Comparison of ENCODE assay signal across 19 cellular contexts in genomic region chr1:219699870-219700269, GRCh38.
DNase-seq lines count a peak whose midpoint lies in the region; ATAC-seq and TF ChIP-seq lines count a peak whose summit lies in the region.
"Had no signal": no experiment of that assay in that cellular context is flagged by ENCODE, and none has a peak within 500 bp of the region (broad histone marks: within the 10 kb centered on the region; RNA-seq: fewer than 3 reads in every experiment).

No MANE protein-coding gene starts in this region.

- CTCF ChIA-PET in CD8-positive, alpha-beta T cell (lab: Charles Lee): no interaction called here

- ATAC-seq in RWPE2 (ENCODE audit: low read depth): peak; percentile 38; the same call in 1 of the 3 replicates
- ATAC-seq in CD8-positive, alpha-beta T cell: no peak
- ATAC-seq: right lobe of liver had no signal

- no peak overlapping the region for H2AFZ ChIP-seq in fibroblast of lung (ENCODE audit: low read length)

- H3K36me3 Mint-ChIP-seq in CD8-positive, alpha-beta T cell: no peaks in the 10 kb centered on the region
- H3K36me3 Mint-ChIP-seq: brain had no signal

- intact Hi-C loops in CD8-positive, alpha-beta T cell (cut with DNase I, micrococcal nuclease): no loop called here
- intact Hi-C loops in posterior cingulate gyrus (cut with DNase I): no loop called here

- H3K27me3 ChIP-seq in RWPE2 (ENCODE audit: insufficient read depth, poor library complexity, severe bottlenecking) (no peaks in the 10 kb centered on the region), fibroblast of lung (ENCODE audit: control insufficient read depth, insufficient read depth, low read length) (no peaks in the 10 kb centered on the region)
- H3K27me3 ChIP-seq in CD8-positive, alpha-beta T cell (ENCODE audit: insufficient read depth, low read length): no peaks in the 10 kb centered on the region
- H3K27me3 ChIP-seq: right lobe of liver had no signal

- peak; percentile 9 for DNase-seq in DMS 273 (lab: John Stamatoyannopoulos, UW; ENCODE audit: unreplicated experiment)
- DNase-seq in DMS 273 treated with DMSO at 0.1 percent for 48 hours (lab: John Stamatoyannopoulos, UW): no peak
- DNase-seq in RWPE2 (ENCODE audit: low spot score): no peak
- peak; percentile 50 to 97 for DNase-seq in fibroblast of lung (ENCODE audit: low read depth in 2 of 2)
- peak; percentile 37 for DNase-seq in renal cortical epithelial cell (ENCODE audit: low read depth)
- no peak for DNase-seq in CD8-positive, alpha-beta T cell
- DNase-seq in posterior cingulate gyrus: no peak
- DNase-seq in anterior cingulate cortex (lab: John Stamatoyannopoulos, UW): no peak
- DNase-seq: activated effector memory CD4-positive, alpha-beta T cell treated with Interleukin-2 at 50 U/mL for 16 hours; effector CD8-positive, alpha-beta T cell; NCI-H2029; NCI-H526; right lobe of liver; stimulated activated CD4-positive, alpha-beta T cell treated with anti-CD3 and anti-CD28 coated beads, Interleukin-2, amount 100 ng/mL, for 48 hours; stimulated activated CD8-positive, alpha-beta memory T cell treated with anti-CD3 and anti-CD28 coated beads, Interleukin-4, amount 100 ng/mL, for 48 hours had no signal

- H4K20me1 ChIP-seq in fibroblast of lung (ENCODE audit: control insufficient read depth, extremely low read depth, insufficient read depth, low read length): no peaks in the 10 kb centered on the region

- H3K4me1 ChIP-seq in RWPE2 (ENCODE audit: insufficient read depth, poor library complexity, severe bottlenecking) (no peaks in the 10 kb centered on the region), fibroblast of lung (ENCODE audit: control insufficient read depth, extremely low read depth, insufficient read depth, low read length) (no peaks in the 10 kb centered on the region)
- no peaks in the 10 kb centered on the region for H3K4me1 ChIP-seq in CD8-positive, alpha-beta T cell (ENCODE audit: insufficient read depth, low read length)
- H3K4me1 ChIP-seq: right lobe of liver had no signal

- POLR2A ChIA-PET in CD8-positive, alpha-beta T cell (lab: Charles Lee): no interaction called here

- no peak overlapping the region for H3K4me3 ChIP-seq in RWPE2 (ENCODE audit: severe bottlenecking)
- H3K4me3 ChIP-seq in fibroblast of lung (replicated peaks in 1 of 4; ENCODE audit: control extremely low read depth in 1 of 4, insufficient read depth in 1 of 4, low read depth in 3 of 4, low read length in 4 of 4): no peak overlapping the region
- no peak overlapping the region for H3K4me3 ChIP-seq in CD8-positive, alpha-beta T cell (ENCODE audit: low read depth, low read length)
- H3K4me3 ChIP-seq: right lobe of liver, thoracic aorta had no signal

- H3K4me1 Mint-ChIP-seq in CD8-positive, alpha-beta T cell (ENCODE audit: low read depth): no peaks in the 10 kb centered on the region
- H3K4me1 Mint-ChIP-seq: brain, nephron had no signal

- H3K4me3 Mint-ChIP-seq in CD8-positive, alpha-beta T cell: no peak overlapping the region
- H3K4me3 Mint-ChIP-seq: brain, nephron had no signal

- H3K79me2 ChIP-seq in fibroblast of lung (ENCODE audit: control insufficient read depth, insufficient read depth, low read length): no peaks in the 10 kb centered on the region

- H3K27me3 Mint-ChIP-seq in CD8-positive, alpha-beta T cell (ENCODE audit: low read depth): no peaks in the 10 kb centered on the region

- H3K9me3 ChIP-seq in RWPE2 (ENCODE audit: severe bottlenecking) (no peaks in the 10 kb centered on the region), fibroblast of lung (ENCODE audit: control insufficient read depth, insufficient read depth, low read depth, low read length) (no peaks in the 10 kb centered on the region)
- no peaks in the 10 kb centered on the region for H3K9me3 ChIP-seq in CD8-positive, alpha-beta T cell (ENCODE audit: low read length)
- H3K9me3 ChIP-seq: right lobe of liver, thoracic aorta had no signal

- no peaks in the 10 kb centered on the region for H3K9me3 Mint-ChIP-seq in CD8-positive, alpha-beta T cell
- H3K9me3 Mint-ChIP-seq: brain, nephron had no signal

- TF ChIP-seq CTCF in RWPE2 (IDR thresholded peaks at IDR 0.05; ENCODE audit: poor library complexity, severe bottlenecking) (no peak), fibroblast of lung (conservative IDR thresholded peaks at IDR 0.05 in 1 of 2, IDR thresholded peaks at IDR 0.05 in 1 of 2; ENCODE audit: low read depth in 1 of 2, low read length in 2 of 2) (no peak)
- no peak for TF ChIP-seq CTCF in CD8-positive, alpha-beta T cell (IDR thresholded peaks at IDR 0.05)

- H3K27ac ChIP-seq in RWPE2 (ENCODE audit: poor library complexity, severe bottlenecking) (no peak overlapping the region), fibroblast of lung (ENCODE audit: insufficient read depth, low read length) (no peak overlapping the region)
- no peak overlapping the region for H3K27ac ChIP-seq in CD8-positive, alpha-beta T cell (ENCODE audit: low read depth, low read length)
- H3K27ac ChIP-seq: 22Rv1, right lobe of liver, thoracic aorta had no signal

- no peaks in the 10 kb centered on the region for H3K36me3 ChIP-seq in RWPE2 (ENCODE audit: low read depth)
- H3K36me3 ChIP-seq in fibroblast of lung (ENCODE audit: control insufficient read depth, insufficient read depth, low read length): no peaks in the 10 kb centered on the region
- H3K36me3 ChIP-seq in CD8-positive, alpha-beta T cell (ENCODE audit: insufficient read depth, low read length): no peaks in the 10 kb centered on the region
- H3K36me3 ChIP-seq: right lobe of liver, thoracic aorta had no signal

- no peak overlapping the region for H3K9ac ChIP-seq in fibroblast of lung (ENCODE audit: insufficient read depth, low read length)

- no peak overlapping the region for H3K4me2 ChIP-seq in fibroblast of lung (ENCODE audit: extremely low read depth, insufficient read depth, low read length)

- no peak overlapping the region for H3K27ac Mint-ChIP-seq in CD8-positive, alpha-beta T cell
- H3K27ac Mint-ChIP-seq: brain, nephron had no signal

Comparison
In these comparisons a context has a peak if more than half of its experiments do, and no peak if none do; other contexts are left out.
1. DNase-seq: peak in DMS 273 (single experiment), fibroblast of lung (2 of 2) and renal cortical epithelial cell (single experiment); none in DMS 273 treated with DMSO at 0.1 percent for 48 hours (single experiment), RWPE2 (single experiment), CD8-positive, alpha-beta T cell (0 of 7), posterior cingulate gyrus (0 of 10) and anterior cingulate cortex (0 of 58).